Comparison of ENCODE assay signal across 1 cellular context in the genomic region with DNA sequence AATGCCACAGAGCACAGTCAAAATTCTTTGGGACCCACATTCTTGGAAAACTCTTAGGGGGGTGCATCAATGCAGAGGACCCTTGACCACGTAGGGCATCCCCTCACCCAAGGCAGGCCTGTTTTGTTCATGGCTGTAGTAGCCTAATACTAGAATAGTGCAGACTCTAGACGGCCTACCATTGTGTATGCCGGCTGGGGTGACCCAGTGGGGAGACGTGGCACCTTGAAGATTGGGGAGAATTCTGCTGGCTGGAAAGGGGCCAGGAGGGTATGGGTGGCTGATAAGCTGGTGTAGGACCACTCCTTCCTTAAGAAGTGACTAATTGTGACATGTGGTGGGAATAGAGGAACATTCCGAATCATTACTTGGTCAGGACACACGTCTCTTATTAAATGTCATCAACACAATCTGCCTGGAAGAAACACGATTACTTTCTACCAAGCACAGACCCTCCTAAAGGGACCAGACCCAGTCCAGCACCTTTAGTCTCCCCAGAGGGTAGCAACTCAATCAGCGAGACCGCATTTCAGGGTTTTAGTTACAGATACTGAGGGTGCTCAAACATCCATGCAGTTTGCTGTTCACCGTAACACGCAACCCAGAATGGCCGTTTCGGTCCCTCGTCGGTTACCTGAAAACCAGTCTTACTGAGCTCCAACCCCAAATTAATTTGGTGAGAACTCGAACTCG.
TF ChIP-seq lines count a peak whose summit lies in the region.

No MANE protein-coding gene starts in this region.

TF ChIP-seq in HEK293, 187 proteins besides CTCF, POLR2A, EP300 and RAD21 (continued from another document):
- TF ChIP-seq, protein P1, sequence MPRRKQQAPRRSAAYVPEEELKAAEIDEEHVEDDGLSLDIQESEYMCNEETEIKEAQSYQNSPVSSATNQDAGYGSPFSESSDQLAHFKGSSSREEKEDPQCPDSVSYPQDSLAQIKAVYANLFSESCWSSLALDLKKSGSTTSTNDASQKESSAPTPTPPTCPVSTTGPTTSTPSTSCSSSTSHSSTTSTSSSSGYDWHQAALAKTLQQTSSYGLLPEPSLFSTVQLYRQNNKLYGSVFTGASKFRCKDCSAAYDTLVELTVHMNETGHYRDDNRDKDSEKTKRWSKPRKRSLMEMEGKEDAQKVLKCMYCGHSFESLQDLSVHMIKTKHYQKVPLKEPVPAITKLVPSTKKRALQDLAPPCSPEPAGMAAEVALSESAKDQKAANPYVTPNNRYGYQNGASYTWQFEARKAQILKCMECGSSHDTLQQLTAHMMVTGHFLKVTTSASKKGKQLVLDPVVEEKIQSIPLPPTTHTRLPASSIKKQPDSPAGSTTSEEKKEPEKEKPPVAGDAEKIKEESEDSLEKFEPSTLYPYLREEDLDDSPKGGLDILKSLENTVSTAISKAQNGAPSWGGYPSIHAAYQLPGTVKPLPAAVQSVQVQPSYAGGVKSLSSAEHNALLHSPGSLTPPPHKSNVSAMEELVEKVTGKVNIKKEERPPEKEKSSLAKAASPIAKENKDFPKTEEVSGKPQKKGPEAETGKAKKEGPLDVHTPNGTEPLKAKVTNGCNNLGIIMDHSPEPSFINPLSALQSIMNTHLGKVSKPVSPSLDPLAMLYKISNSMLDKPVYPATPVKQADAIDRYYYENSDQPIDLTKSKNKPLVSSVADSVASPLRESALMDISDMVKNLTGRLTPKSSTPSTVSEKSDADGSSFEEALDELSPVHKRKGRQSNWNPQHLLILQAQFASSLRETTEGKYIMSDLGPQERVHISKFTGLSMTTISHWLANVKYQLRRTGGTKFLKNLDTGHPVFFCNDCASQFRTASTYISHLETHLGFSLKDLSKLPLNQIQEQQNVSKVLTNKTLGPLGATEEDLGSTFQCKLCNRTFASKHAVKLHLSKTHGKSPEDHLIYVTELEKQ (tag by site-specific recombination; IDR thresholded peaks at IDR 0.05; ENCODE audit: borderline replicate concordance): no peak
